1 cellular context compared by ENCODE assay signal in the genomic region with DNA sequence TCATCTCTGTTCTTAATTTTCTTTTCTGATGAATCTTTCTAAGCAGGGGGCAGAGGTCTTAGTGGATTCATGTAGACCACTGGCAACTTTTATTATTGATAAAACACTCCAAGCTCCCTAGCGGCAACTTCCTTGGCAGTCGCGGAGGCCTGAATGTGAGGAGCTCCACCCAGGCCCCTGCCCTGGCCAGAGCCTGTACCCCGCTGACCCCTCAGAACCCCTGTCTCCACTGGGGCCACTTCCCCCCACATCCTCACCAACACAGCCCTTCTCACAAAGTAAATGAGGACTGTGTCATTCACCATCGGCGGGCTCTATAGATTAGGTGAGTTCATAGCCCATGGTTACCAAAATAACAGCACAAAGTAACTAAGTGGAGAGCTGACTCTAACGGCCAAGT.
TF ChIP-seq lines count a peak whose summit lies in the region.

No MANE protein-coding gene starts in this region.

TF ChIP-seq in H1, 55 proteins besides CTCF, POLR2A, EP300 and RAD21 (continued from another document):
- TF ChIP-seq CHD7 (IDR thresholded peaks at IDR 0.05; ENCODE audit: insufficient replicate concordance, low read length): no peak
- TF ChIP-seq, protein P1, sequence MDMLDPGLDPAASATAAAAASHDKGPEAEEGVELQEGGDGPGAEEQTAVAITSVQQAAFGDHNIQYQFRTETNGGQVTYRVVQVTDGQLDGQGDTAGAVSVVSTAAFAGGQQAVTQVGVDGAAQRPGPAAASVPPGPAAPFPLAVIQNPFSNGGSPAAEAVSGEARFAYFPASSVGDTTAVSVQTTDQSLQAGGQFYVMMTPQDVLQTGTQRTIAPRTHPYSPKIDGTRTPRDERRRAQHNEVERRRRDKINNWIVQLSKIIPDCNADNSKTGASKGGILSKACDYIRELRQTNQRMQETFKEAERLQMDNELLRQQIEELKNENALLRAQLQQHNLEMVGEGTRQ (IDR thresholded peaks at IDR 0.05; ENCODE audit: low read length): no peak
